In genomic region chr12:94372379-94372930, GRCh38 we compare ENCODE assay signal across 2 cellular contexts.
TF ChIP-seq lines count a peak whose summit lies in the region.

No MANE protein-coding gene starts in this region.

TF ChIP-seq in SK-N-SH, 30 proteins besides CTCF, POLR2A, EP300 and RAD21 (continued from another document):
- no peak for TF ChIP-seq USF1 (IDR thresholded peaks at IDR 0.05; ENCODE audit: borderline replicate concordance, low read depth)

TF ChIP-seq in SK-N-SH treated with all-trans-retinoic acid at 6 μM for 48 hours, 23 proteins besides CTCF, POLR2A, EP300 and RAD21 (continued from another document):
- TF ChIP-seq POU6F1 (CRISPR knock-in tag; IDR thresholded peaks at IDR 0.05; ENCODE audit: borderline replicate concordance, low read depth) = no peak
- no peak for TF ChIP-seq RARB (CRISPR knock-in tag; IDR thresholded peaks at IDR 0.05)
- no peak for TF ChIP-seq TOX (CRISPR knock-in tag; IDR thresholded peaks at IDR 0.05; ENCODE audit: borderline replicate concordance)
- no peak for TF ChIP-seq ZNF565 (CRISPR knock-in tag; conservative IDR thresholded peaks at IDR 0.05; ENCODE audit: low read depth)
- no peak for TF ChIP-seq ZNF70 (CRISPR knock-in tag; IDR thresholded peaks at IDR 0.05)
- TF ChIP-seq ESRRG (CRISPR knock-in tag; IDR thresholded peaks at IDR 0.05) = no peak
- TF ChIP-seq GLIS3 (CRISPR knock-in tag; IDR thresholded peaks at IDR 0.05) = no peak
- TF ChIP-seq CSDC2 (CRISPR knock-in tag; IDR thresholded peaks at IDR 0.05) = no peak
- TF ChIP-seq SNAI2 (CRISPR knock-in tag; IDR thresholded peaks at IDR 0.05) = no peak
- TF ChIP-seq CSRNP3 (CRISPR knock-in tag; IDR thresholded peaks at IDR 0.05) = no peak
- TF ChIP-seq PPARA (CRISPR knock-in tag; IDR thresholded peaks at IDR 0.05; ENCODE audit: borderline replicate concordance) = no peak
- TF ChIP-seq ZNF8 (CRISPR knock-in tag; IDR thresholded peaks at IDR 0.05) = no peak
